In the genomic region with DNA sequence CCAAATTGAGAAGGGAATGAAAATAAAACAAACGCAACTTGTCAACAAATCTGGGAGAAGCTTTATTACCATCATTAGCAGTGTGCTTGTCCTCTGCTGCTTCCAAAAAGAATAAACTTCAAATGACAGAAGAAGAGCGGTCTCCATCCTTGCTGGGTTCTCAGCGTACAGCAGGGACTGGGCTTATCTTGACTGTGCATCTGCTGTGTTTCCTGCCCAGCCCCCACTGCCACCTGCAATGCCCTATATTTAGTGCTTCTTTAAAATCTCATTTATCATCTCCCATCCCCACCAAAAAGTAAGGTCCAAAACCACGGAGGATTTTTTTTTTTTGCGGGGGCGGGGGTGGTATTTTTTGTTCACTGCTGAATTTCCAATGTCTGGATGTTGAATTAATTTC, we compare ENCODE assay signal across 25 cellular contexts. TPM values are rescaled to one million over a fixed set of nuclear protein-coding genes. Genes with fewer than 3 reads are reported as not detected.
DNase-seq lines count a peak whose midpoint lies in the region; ATAC-seq and TF ChIP-seq lines count a peak whose summit lies in the region.
"Had no signal": no experiment of that assay in that cellular context is flagged by ENCODE, and none has a peak within 500 bp of the region (broad histone marks: within the 10 kb centered on the region; RNA-seq: fewer than 3 reads in every experiment).

No MANE protein-coding gene starts in this region.

- no peak for TF ChIP-seq EP300 in stomach (IDR thresholded peaks at IDR 0.05)

- TF ChIP-seq POLR2A in stomach (IDR thresholded peaks at IDR 0.05): no peak

- H3K4me3 ChIP-seq in stomach: no peak overlapping the region
- H3K4me3 ChIP-seq: GM23338 had no signal

- intact Hi-C loops in stomach (cut with DNase I; ENCODE audit: low total_unique reads): no loop called here
- intact Hi-C loops in activated T-helper 1 cell treated with anti-CD3 and anti-CD28 coated beads, Interleukin-12 subunit alpha, Interleukin-12 subunit beta, Interleukin-2, Interleukin-4 antibody, amounts not matched to agents 30 ng/mL and 10 ng/mL and 1 ng/mL, durations not matched to agents 14 hours and 24 hours and 36 hours (cut with micrococcal nuclease): no loop called here

- in situ Hi-C loops in G401 (cut with HindIII; ENCODE audit: low sequenced_read_pairs): no loop called here

- H3K4me1 Mint-ChIP-seq in activated T-helper 1 cell treated with anti-CD3 and anti-CD28 coated beads, Interleukin-12 subunit alpha, Interleukin-12 subunit beta, Interleukin-2, Interleukin-4 antibody, amounts not matched to agents 30 ng/mL and 10 ng/mL and 1 ng/mL, durations not matched to agents 14 hours and 24 hours and 36 hours (ENCODE audit: low read depth): no peaks in the 10 kb centered on the region
- H3K4me1 Mint-ChIP-seq: CD4-positive, CD25-positive, alpha-beta regulatory T cell; GM23338 had no signal

- H3K9me3 Mint-ChIP-seq in activated T-helper 1 cell treated with anti-CD3 and anti-CD28 coated beads, Interleukin-12 subunit alpha, Interleukin-12 subunit beta, Interleukin-2, Interleukin-4 antibody, amounts not matched to agents 30 ng/mL and 10 ng/mL and 1 ng/mL, durations not matched to agents 14 hours and 24 hours and 36 hours: no peaks in the 10 kb centered on the region
- H3K9me3 Mint-ChIP-seq: GM23338, H9 had no signal

- H3K36me3 Mint-ChIP-seq in activated T-helper 1 cell treated with anti-CD3 and anti-CD28 coated beads, Interleukin-12 subunit alpha, Interleukin-12 subunit beta, Interleukin-2, Interleukin-4 antibody, amounts not matched to agents 30 ng/mL and 10 ng/mL and 1 ng/mL, durations not matched to agents 14 hours and 24 hours and 36 hours (ENCODE audit: low read depth): no peaks in the 10 kb centered on the region
- H3K36me3 Mint-ChIP-seq: CD4-positive, CD25-positive, alpha-beta regulatory T cell had no signal

- no peaks in the 10 kb centered on the region for H3K9me3 ChIP-seq in stomach
- H3K9me3 ChIP-seq: BE2C had no signal

- H3K27ac ChIP-seq in stomach: no peak overlapping the region
- H3K27ac ChIP-seq: KMS-11, RWPE1 had no signal

- DNase-seq in NCI-H524 (lab: John Stamatoyannopoulos, UW) (peak; percentile 13 to 44), NCI-H524 treated with DMSO at 0.1 percent for 48 hours (lab: John Stamatoyannopoulos, UW) (no peak), G401 (ENCODE audit: low spot score) (peak; percentile 78), cerebellum (ENCODE audit: low spot score) (peak; percentile 60), stomach (peak; percentile 3), NCI-H1436 treated with DMSO at 0.1 percent for 48 hours (lab: John Stamatoyannopoulos, UW) (no peak)
- no peak for DNase-seq in activated T-helper 1 cell treated with anti-CD3 and anti-CD28 coated beads, Interleukin-12 subunit alpha, Interleukin-12 subunit beta, Interleukin-2, Interleukin-4 antibody, amounts not matched to agents 30 ng/mL and 10 ng/mL and 1 ng/mL, durations not matched to agents 14 hours and 24 hours and 36 hours (ENCODE audit: low spot score)
- DNase-seq: 8988T; ACHN; BE2C; CD4-positive, CD25-positive, alpha-beta regulatory T cell; H9; NCI-H1048; NCI-H1417; NCI-H187; NCI-H2081 treated with DMSO at 0.1 percent for 48 hours; NCI-H526; SHP77 had no signal

- ATAC-seq in HG03521 (IDR thresholded peaks at IDR 0.05; ENCODE audit: unreplicated experiment): no peak
- ATAC-seq: GM23338, Panc1 had no signal

- H3K4me1 ChIP-seq in stomach: no peaks in the 10 kb centered on the region
- H3K4me1 ChIP-seq: BE2C had no signal

- H3K36me3 ChIP-seq in stomach: no peaks in the 10 kb centered on the region
- H3K36me3 ChIP-seq: BE2C had no signal

- H3K4me3 Mint-ChIP-seq in activated T-helper 1 cell treated with anti-CD3 and anti-CD28 coated beads, Interleukin-12 subunit alpha, Interleukin-12 subunit beta, Interleukin-2, Interleukin-4 antibody, amounts not matched to agents 30 ng/mL and 10 ng/mL and 1 ng/mL, durations not matched to agents 14 hours and 24 hours and 36 hours: no peak overlapping the region
- H3K4me3 Mint-ChIP-seq: CD4-positive, CD25-positive, alpha-beta regulatory T cell; GM23338; H9 had no signal

- peaks cover 0 to 71% (median 0%) of the 10 kb centered on the region in 3 donors for H3K27me3 ChIP-seq in stomach

- 52 to 77% (median 66%) methylated on average over 6 of the region's 6 CpGs for WGBS in stomach, 5 donors

- TF ChIP-seq CTCF in stomach (IDR thresholded peaks at IDR 0.05): no peak

- peaks cover 5% of the 10 kb centered on the region for H3K27me3 Mint-ChIP-seq in activated T-helper 1 cell treated with anti-CD3 and anti-CD28 coated beads, Interleukin-12 subunit alpha, Interleukin-12 subunit beta, Interleukin-2, Interleukin-4 antibody, amounts not matched to agents 30 ng/mL and 10 ng/mL and 1 ng/mL, durations not matched to agents 14 hours and 24 hours and 36 hours (ENCODE audit: insufficient read depth)
- H3K27me3 Mint-ChIP-seq: CD4-positive, CD25-positive, alpha-beta regulatory T cell had no signal

- no peak overlapping the region for H3K27ac Mint-ChIP-seq in activated T-helper 1 cell treated with anti-CD3 and anti-CD28 coated beads, Interleukin-12 subunit alpha, Interleukin-12 subunit beta, Interleukin-2, Interleukin-4 antibody, amounts not matched to agents 30 ng/mL and 10 ng/mL and 1 ng/mL, durations not matched to agents 14 hours and 24 hours and 36 hours
- H3K27ac Mint-ChIP-seq: GM23338, H9 had no signal

RNA-seq across cellular contexts. Expression of a gene that starts 34.7 kb away (rescaled TPM):
- not detected in 2 replicates for total RNA-seq in G401 (2014; rRNA removed; shearing (Covaris generic))
- not detected for total RNA-seq in cerebellum
- not detected for total RNA-seq in stomach
- polyA plus RNA-seq in stomach: not detected
- total RNA-seq in activated T-helper 1 cell treated with anti-CD3 and anti-CD28 coated beads, Interleukin-12 subunit alpha, Interleukin-12 subunit beta, Interleukin-2, Interleukin-4 antibody, amounts not matched to agents 30 ng/mL and 10 ng/mL and 1 ng/mL, durations not matched to agents 14 hours and 24 hours and 36 hours: not detected in 2 replicates
- total RNA-seq: CD4-positive, CD25-positive, alpha-beta regulatory T cell; Daoy; GM23338; H9; SK-MEL-5 had no signal
- polyA plus RNA-seq: CD4-positive, CD25-positive, alpha-beta regulatory T cell; GM23338 had no signal

RNA-seq across cellular contexts. Expression of a gene that starts 57.2 kb away (rescaled TPM):
- 0.44 TPM in 1 of 2 replicates, not detected in the other for total RNA-seq in G401 (2014; rRNA removed; shearing (Covaris generic))
- total RNA-seq in cerebellum (157 TPM), stomach (1 to 10 TPM in 1 of 5 donors, under 1 TPM in 1, not detected in 3; 0.72 to 2.2 TPM)
- polyA plus RNA-seq in stomach: under 1 TPM in 1 of 3 donors, not detected in 2; 0.19 TPM
- not detected in 2 replicates for total RNA-seq in activated T-helper 1 cell treated with anti-CD3 and anti-CD28 coated beads, Interleukin-12 subunit alpha, Interleukin-12 subunit beta, Interleukin-2, Interleukin-4 antibody, amounts not matched to agents 30 ng/mL and 10 ng/mL and 1 ng/mL, durations not matched to agents 14 hours and 24 hours and 36 hours
- total RNA-seq: CD4-positive, CD25-positive, alpha-beta regulatory T cell had no signal
- polyA plus RNA-seq: CD4-positive, CD25-positive, alpha-beta regulatory T cell had no signal

Comparison
In these comparisons a context has a peak if more than half of its experiments do, and no peak if none do; other contexts are left out.
1. DNase-seq: peak in NCI-H524 (2 of 2), G401 (single experiment), cerebellum (single experiment) and stomach (single experiment); none in NCI-H524 treated with DMSO at 0.1 percent for 48 hours (single experiment), NCI-H1436 treated with DMSO at 0.1 percent for 48 hours (single experiment) and activated T-helper 1 cell treated with anti-CD3 and anti-CD28 coated beads, Interleukin-12 subunit alpha, Interleukin-12 subunit beta, Interleukin-2, Interleukin-4 antibody, amounts not matched to agents 30 ng/mL and 10 ng/mL and 1 ng/mL, durations not matched to agents 14 hours and 24 hours and 36 hours (single experiment).
2. RNA of a gene that starts 57.2 kb away (total RNA-seq): 157 TPM in cerebellum (single experiment); 0.44 TPM in G401, 0.72 to 2.2 TPM in stomach and not detected in activated T-helper 1 cell treated with anti-CD3 and anti-CD28 coated beads, Interleukin-12 subunit alpha, Interleukin-12 subunit beta, Interleukin-2, Interleukin-4 antibody, amounts not matched to agents 30 ng/mL and 10 ng/mL and 1 ng/mL, durations not matched to agents 14 hours and 24 hours and 36 hours; every median in the first group is over 10 times any median in the second.